Comparison of ENCODE assay signal across 8 cellular contexts in genomic region chr11:65084598-65085375, GRCh38. TPM values are rescaled to one million over a fixed set of nuclear protein-coding genes. Genes with fewer than 3 reads are reported as not detected.
DNase-seq lines count a peak whose midpoint lies in the region; ATAC-seq, FAIRE-seq and TF ChIP-seq lines count a peak whose summit lies in the region.

No MANE protein-coding gene starts in this region.

- WGBS in heart left ventricle, 4 donors = 47 to 53% (median 48%) methylated on average over 21 to 23 of the region's 23 CpGs

- peak overlapping the region; percentile 44 to 93 (median 79) for H3K4me3 ChIP-seq in heart left ventricle
- peak overlapping the region; percentile 66 for H3K4me3 ChIP-seq in lower lobe of right lung

- H3K27ac ChIP-seq in heart left ventricle = peak overlapping the region; percentile 45 to 95 (median 90)
- peak overlapping the region; percentile 96 for H3K27ac ChIP-seq in angular gyrus (ENCODE audit: low read depth, low read length)
- H3K27ac ChIP-seq in lower lobe of right lung = peak overlapping the region; percentile 92

- ATAC-seq in heart left ventricle (peak in 2 of 4 donors; percentile 5 to 8), Right ventricle myocardium superior (ENCODE audit: poor library complexity) (no peak), lower lobe of right lung (peak; percentile 1)

- no peak for FAIRE-seq in urothelium cell line (lab: Jason Lieb, UNC)

- H3K9me3 ChIP-seq in heart left ventricle (no peaks in the 10 kb centered on the region), lower lobe of right lung (no peaks in the 10 kb centered on the region)

- TF ChIP-seq CTCF in heart left ventricle (IDR thresholded peaks at IDR 0.05) = no peak
- TF ChIP-seq CTCF in lower lobe of right lung (IDR thresholded peaks at IDR 0.05) = no peak

- intact Hi-C loops in heart left ventricle (cut with DNase I) (loop anchor here in 7 of 10 donors (1.0 to 10.0 kb wide), 8 partner anchors 12 to 72 kb away; partner anchors contain the start of genes SAC3D1 (in 5 of the 7), ARL2 (in 4 of the 7), VPS51 (in 2 of the 7) and FAU (in 1 of the 7)), Right ventricle myocardium superior (cut with DNase I) (no loop called here), lower lobe of right lung (cut with DNase I) (no loop called here)

- H3K36me3 ChIP-seq in heart left ventricle (peaks cover 0 to 48% (median 42%) of the 10 kb centered on the region in 9 donors), lower lobe of right lung (peaks cover 45% of the 10 kb centered on the region)

- TF ChIP-seq POLR2A in heart left ventricle (IDR thresholded peaks at IDR 0.05) = no peak

- DNase-seq in heart left ventricle = no peak
- no peak for DNase-seq in Right ventricle myocardium superior
- no peak for DNase-seq in lower lobe of right lung
- DNase-seq in urothelium cell line (ENCODE audit: low spot score) = peak; percentile 18
- no peak for DNase-seq in activated CD4-positive, CD25-positive, alpha-beta regulatory T cell treated with anti-CD3 and anti-CD28 coated beads, Interleukin-2, amount 50 U/mL, for 72 hours
- DNase-seq in COR-L47 (lab: John Stamatoyannopoulos, UW) = no peak
- no peak for DNase-seq in NCI-H2196 treated with DMSO at 0.1 percent for 48 hours (lab: John Stamatoyannopoulos, UW; ENCODE audit: unreplicated experiment)

- peaks cover 4 to 27% (median 16%) of the 10 kb centered on the region in 12 donors for H3K4me1 ChIP-seq in heart left ventricle
- H3K4me1 ChIP-seq in lower lobe of right lung = peaks cover 20% of the 10 kb centered on the region

- H3K27me3 ChIP-seq in heart left ventricle (no peaks in the 10 kb centered on the region), lower lobe of right lung (ENCODE audit: low read depth) (no peaks in the 10 kb centered on the region)

RNA-seq across cellular contexts. Expression of gene ZFPL1, which starts 0.8 kb away (rescaled TPM):
- total RNA-seq in heart left ventricle (10 to 100 TPM; 19.6 to 42.8 (median 25.0) TPM), Right ventricle myocardium superior (19.9 TPM), lower lobe of right lung (29.0 TPM)
- 10 to 100 TPM; 28.1 to 44.4 TPM for polyA plus RNA-seq in heart left ventricle

RNA-seq across cellular contexts. Expression of gene CDCA5, which starts 0.9 kb away (rescaled TPM):
- 10 to 100 TPM in 1 of 9 donors, 1 to 10 TPM in 2, under 1 TPM in 6; 0.42 to 11.6 (median 0.81) TPM for total RNA-seq in heart left ventricle
- polyA plus RNA-seq in heart left ventricle = under 1 TPM; 0.38 to 0.83 TPM
- total RNA-seq in Right ventricle myocardium superior = 1.4 TPM
- total RNA-seq in lower lobe of right lung = 2.8 TPM

RNA-seq across cellular contexts. Expression of gene VPS51, which starts 11.2 kb away (rescaled TPM):
- total RNA-seq in heart left ventricle (100 to 1,000 TPM in 6 of 9 donors, 10 to 100 TPM in 3; 78.4 to 165 (median 106) TPM), Right ventricle myocardium superior (88.1 TPM), lower lobe of right lung (94.9 TPM)
- 10 to 100 TPM; 94.2 to 94.3 TPM for polyA plus RNA-seq in heart left ventricle

RNA-seq across cellular contexts. Expression of gene NAALADL1, which starts 26.4 kb away (rescaled TPM):
- total RNA-seq in heart left ventricle = 1 to 10 TPM; 2.6 to 7.4 (median 3.4) TPM
- polyA plus RNA-seq in heart left ventricle = 1 to 10 TPM; 2.7 to 7.4 TPM
- 3.1 TPM for total RNA-seq in Right ventricle myocardium superior
- total RNA-seq in lower lobe of right lung = 12.2 TPM

RNA-seq across cellular contexts. Expression of gene TM7SF2, which starts 26.9 kb away (rescaled TPM):
- 100 to 1,000 TPM in 3 of 9 donors, 10 to 100 TPM in 6; 25.1 to 752 (median 78.6) TPM for total RNA-seq in heart left ventricle
- 10 to 100 TPM; 17.6 to 59.9 TPM for polyA plus RNA-seq in heart left ventricle
- 72.4 TPM for total RNA-seq in Right ventricle myocardium superior
- total RNA-seq in lower lobe of right lung = 38.8 TPM

Comparison
In these comparisons a context has a peak if more than half of its experiments do, and no peak if none do; other contexts are left out.
1. intact Hi-C loops: an anchor here in heart left ventricle (1.0 to 10.0 kb wide); none called in Right ventricle myocardium superior and lower lobe of right lung.